Comparison of ENCODE assay signal across 8 cellular contexts in genomic region chr17:75940727-75941441, GRCh38. TPM values are rescaled to one million over a fixed set of nuclear protein-coding genes. Genes with fewer than 3 reads are reported as not detected.
DNase-seq lines count a peak whose midpoint lies in the region; ATAC-seq, FAIRE-seq and TF ChIP-seq lines count a peak whose summit lies in the region.

A gene with protein sequence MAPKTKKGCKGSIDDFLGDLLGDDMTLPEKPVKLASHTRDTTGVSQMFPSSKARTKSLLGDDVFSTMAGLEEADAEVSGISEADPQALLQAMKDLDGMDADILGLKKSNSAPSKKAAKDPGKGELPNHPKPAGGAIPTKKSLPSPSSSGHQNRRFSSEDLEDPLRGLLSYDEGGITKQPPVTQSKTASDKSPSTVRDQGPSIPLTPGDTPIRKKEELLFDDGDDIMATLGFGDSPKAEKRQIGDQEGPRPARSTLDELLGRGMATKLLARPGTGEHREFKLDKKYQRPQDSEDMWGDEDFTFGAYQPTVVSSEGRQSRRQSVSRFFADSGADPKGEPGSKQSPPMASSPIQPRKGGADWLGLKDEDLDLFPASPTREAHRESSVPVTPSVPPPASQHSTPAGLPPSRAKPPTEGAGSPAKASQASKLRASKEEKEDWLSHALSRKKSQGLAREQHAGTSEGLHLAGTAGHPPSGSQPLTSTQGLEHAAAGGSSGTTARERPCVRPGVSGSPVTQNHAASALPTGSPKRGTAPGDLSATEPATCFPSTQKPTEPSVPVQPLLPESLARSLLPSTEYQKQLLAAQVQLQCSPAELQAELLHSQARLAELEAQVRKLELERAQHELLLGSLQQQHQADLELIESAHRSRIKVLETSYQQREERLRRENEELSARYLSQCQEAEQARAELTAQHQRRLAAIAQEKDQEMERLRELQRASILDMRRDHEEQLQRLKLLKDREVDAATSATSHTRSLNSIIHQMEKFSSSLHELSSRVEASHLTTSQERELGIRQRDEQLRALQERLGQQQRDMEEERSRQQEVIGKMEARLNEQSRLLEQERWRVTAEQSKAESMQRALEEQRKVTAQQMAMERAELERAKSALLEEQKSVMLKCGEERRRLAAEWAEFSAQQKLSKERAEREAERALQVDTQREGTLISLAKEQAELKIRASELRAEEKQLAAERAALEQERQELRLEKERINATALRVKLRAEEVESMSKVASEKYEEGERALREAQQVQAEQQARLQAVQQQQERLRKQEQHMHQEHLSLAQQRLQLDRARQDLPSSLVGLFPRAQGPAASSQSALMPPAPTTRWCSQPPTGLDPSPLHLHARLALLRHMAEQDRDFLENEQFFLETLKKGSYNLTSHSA (minus strand): TSS chr17:75941042. CDS start chr17:75938149, 2,893 bp downstream.

- H3K27me3 ChIP-seq in HepG2 (ENCODE audit: control insufficient read depth in 1 of 2, insufficient read depth in 2 of 2, low read length in 2 of 2), result no peaks in the 10 kb centered on the region; a peak in 1 of 5 replicates

- H2AFZ ChIP-seq in HepG2 (ENCODE audit: low read length), result no peak within 1 kb of the TSS

- H3K9me3 Mint-ChIP-seq in dendritic cell treated with granulocyte-macrophage colony-stimulating factor and Interleukin-4, amounts not matched to agents 40 ng/mL and 50 ng/mL, for 4 days, result no peaks in the 10 kb centered on the region

- no TSS peak for BruUV-seq in HepG2 (replicated peaks; lab: Mats Ljungman, UMichigan)

- peaks cover 26% of the 10 kb centered on the region for H3K36me3 Mint-ChIP-seq in dendritic cell treated with granulocyte-macrophage colony-stimulating factor and Interleukin-4, amounts not matched to agents 40 ng/mL and 50 ng/mL, for 4 days (ENCODE audit: low read depth)

- TF ChIP-seq CTCF in HepG2 (CRISPR knock-in tag; IDR thresholded peaks at IDR 0.05), result peak; percentile 58

- H3K4me2 ChIP-seq in HepG2 (ENCODE audit: low read depth, low read length), result peak within 1 kb of the TSS; percentile 92

- in situ Hi-C loops in HepG2 (cut with HindIII; ENCODE audit: extremely low pct_ligation_motif_present, low pct_unique_long_range_greater_than_20kb), result no loop called here

- no peaks in the 10 kb centered on the region for H3K9me3 ChIP-seq in HepG2 (ENCODE audit: low read length)

- H3K4me1 ChIP-seq in HepG2 (ENCODE audit: insufficient read depth, low read length), result peaks cover 27% of the 10 kb centered on the region

- H3K27ac ChIP-seq in HepG2 (ENCODE audit: extremely low read length, insufficient read depth, low read length), result peak within 1 kb of the TSS; percentile 49

- H3K27me3 Mint-ChIP-seq in dendritic cell treated with granulocyte-macrophage colony-stimulating factor and Interleukin-4, amounts not matched to agents 40 ng/mL and 50 ng/mL, for 4 days, result peaks cover 2% of the 10 kb centered on the region

- peak; percentile 56 for FAIRE-seq in HepG2 (lab: Jason Lieb, UNC)

- DNase-seq in C1 segment of cervical spinal cord (lab: John Stamatoyannopoulos, UW) (peak; percentile 34 to 97 (median 92)), NCI-H774 (lab: John Stamatoyannopoulos, UW) (peak; percentile 98), HepG2 (ENCODE audit: low spot score) (peak; percentile 93)
- DNase-seq in activated CD4-positive, alpha-beta T cell treated with anti-CD3 and anti-CD28 coated beads, Interleukin-2, amount 50 U/mL, for 4 hours, result peak; percentile 80 to 83
- peak; percentile 84 to 85 for DNase-seq in stimulated activated CD4-positive, alpha-beta T cell treated with anti-CD3 and anti-CD28 coated beads, Interleukin-2, amount 100 ng/mL, for 48 hours

- H3K79me2 ChIP-seq in HepG2 (ENCODE audit: insufficient read depth, low read length), result no peaks in the 10 kb centered on the region

- CTCF ChIA-PET in HepG2 (lab: Yijun Ruan, JAX; ENCODE audit: low intra/inter-chr PET ratio, low total read pairs), result interaction anchor here (1.0 kb wide), 1 partner anchor 36 kb away, joined by 3 read pairs; the partner anchor contains the start of gene MRPL38

- POLR2A ChIA-PET in HepG2 (lab: Yijun Ruan, JAX), result interaction anchor here (0.6 to 1.9 kb wide), 20 partner anchors 11 to 311 kb away, joined by 3 to 16 read pairs (median 6); partner anchors contain the start of genes ACOX1, CDK3, MRPL38 and TEN1

- peak within 1 kb of the TSS; percentile 78 for H3K9ac ChIP-seq in HepG2 (ENCODE audit: insufficient read depth, low read depth, low read length)

- H3K4me3 ChIP-seq in HepG2 (replicated peaks in 1 of 3; ENCODE audit: insufficient read depth in 1 of 3, low read depth in 2 of 3, low read length in 3 of 3), result peak within 1 kb of the TSS; percentile 73 to 83 (median 79)

- H3K36me3 ChIP-seq in HepG2 (replicated peaks in 1 of 2; ENCODE audit: control insufficient read depth in 1 of 2, insufficient read depth in 2 of 2, low read length in 2 of 2), result peaks cover 2 to 9% of the 10 kb centered on the region in 2 experiments; a peak in 3 of 5 replicates

- ATAC-seq in GM19395 (IDR thresholded peaks at IDR 0.05; ENCODE audit: unreplicated experiment), result peak; percentile 90
- ATAC-seq in HG03565 (IDR thresholded peaks at IDR 0.05; ENCODE audit: unreplicated experiment), result peak; percentile 86
- ATAC-seq in HepG2, result peak; percentile 96

- peak within 1 kb of the TSS; percentile 78 for H3K4me3 Mint-ChIP-seq in dendritic cell treated with granulocyte-macrophage colony-stimulating factor and Interleukin-4, amounts not matched to agents 40 ng/mL and 50 ng/mL, for 4 days

- 0% methylated on average over 32 of the region's 63 CpGs for WGBS in HepG2 (ENCODE audit: low lambda C conversion rate)

- TF ChIP-seq EP300 in HepG2 (IDR thresholded peaks at IDR 0.05; ENCODE audit: low read depth in 2 of 2, low read length in 2 of 2) (peak in 1 of 2 experiments; percentile 31; a peak in 1 of 4 replicates), HepG2 (CRISPR knock-in tag; IDR thresholded peaks at IDR 0.05; ENCODE audit: borderline replicate concordance) (peak; percentile 42)

- peak within 1 kb of the TSS; percentile 80 for H3K27ac Mint-ChIP-seq in dendritic cell treated with granulocyte-macrophage colony-stimulating factor and Interleukin-4, amounts not matched to agents 40 ng/mL and 50 ng/mL, for 4 days

- no peaks in the 10 kb centered on the region for H4K20me1 ChIP-seq in HepG2 (ENCODE audit: insufficient read depth, low read length)

- peaks cover 16% of the 10 kb centered on the region for H3K4me1 Mint-ChIP-seq in dendritic cell treated with granulocyte-macrophage colony-stimulating factor and Interleukin-4, amounts not matched to agents 40 ng/mL and 50 ng/mL, for 4 days (ENCODE audit: low read depth)

- peak; percentile 89 to 94 for TF ChIP-seq POLR2A in HepG2 (IDR thresholded peaks at IDR 0.05; ENCODE audit: insufficient read depth in 1 of 2, low read depth in 2 of 2, low read length in 2 of 2)

- intact Hi-C loops in dendritic cell treated with granulocyte-macrophage colony-stimulating factor and Interleukin-4, amounts not matched to agents 40 ng/mL and 50 ng/mL, for 4 days (cut with micrococcal nuclease), result loop anchor here (1.0 kb wide), 2 partner anchors 36 to 38 kb away; partner anchors contain the start of genes ACOX1 and TEN1
- intact Hi-C loops in HepG2 (cut with micrococcal nuclease; ENCODE audit: unreplicated experiment), result loop anchor here (5.0 kb wide), 1 partner anchor 56 kb away; no protein-coding TSS in a partner anchor

- peak; percentile 70 for TF ChIP-seq RAD21 in HepG2 (CRISPR knock-in tag; IDR thresholded peaks at IDR 0.05)

TF ChIP-seq in HepG2, 621 proteins besides CTCF, POLR2A, EP300 and RAD21 (continues in another document):
- TF ChIP-seq ZZZ3 (CRISPR knock-in tag; IDR thresholded peaks at IDR 0.05; ENCODE audit: borderline replicate concordance), result peak; percentile 84; the same call in 1 of the 2 replicates
- TF ChIP-seq, protein P1, sequence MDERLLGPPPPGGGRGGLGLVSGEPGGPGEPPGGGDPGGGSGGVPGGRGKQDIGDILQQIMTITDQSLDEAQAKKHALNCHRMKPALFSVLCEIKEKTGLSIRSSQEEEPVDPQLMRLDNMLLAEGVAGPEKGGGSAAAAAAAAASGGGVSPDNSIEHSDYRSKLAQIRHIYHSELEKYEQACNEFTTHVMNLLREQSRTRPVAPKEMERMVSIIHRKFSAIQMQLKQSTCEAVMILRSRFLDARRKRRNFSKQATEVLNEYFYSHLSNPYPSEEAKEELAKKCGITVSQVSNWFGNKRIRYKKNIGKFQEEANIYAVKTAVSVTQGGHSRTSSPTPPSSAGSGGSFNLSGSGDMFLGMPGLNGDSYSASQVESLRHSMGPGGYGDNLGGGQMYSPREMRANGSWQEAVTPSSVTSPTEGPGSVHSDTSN (CRISPR knock-in tag; IDR thresholded peaks at IDR 0.05), result no peak
- TF ChIP-seq KDM5A (IDR thresholded peaks at IDR 0.05; ENCODE audit: borderline replicate concordance, low read length), result no peak; the same call in 1 of the 2 replicates
- TF ChIP-seq ZNF792 (CRISPR knock-in tag; IDR thresholded peaks at IDR 0.05), result peak; percentile 82
- TF ChIP-seq CHD2 (IDR thresholded peaks at IDR 0.05; ENCODE audit: low read depth, low read length), result peak; percentile 64; the same call in 1 of the 2 replicates

RNA-seq across cellular contexts. Expression of the gene that starts here (rescaled TPM):
- 3.5 and 8.1 TPM in 2 replicates for total RNA-seq in HepG2 (2016; rRNA removed; fragmentation: Illumina TruSeq; extraction: Trizol)
- total RNA-seq in HepG2 (2016; cell fraction: cytosol; rRNA removed; fragmentation: Illumina TruSeq; extraction: Trizol; ENCODE audit: low read depth), result 9.1 and 11.4 TPM in 2 replicates
- total RNA-seq in HepG2 (2016; cell fraction: insoluble cytoplasmic fraction; rRNA removed; fragmentation: Illumina TruSeq; extraction: Trizol), result 2.6 and 8.5 TPM in 2 replicates
- total RNA-seq in HepG2 (2016; cell fraction: membrane; rRNA removed; fragmentation: Illumina TruSeq; extraction: Trizol), result 4.8 and 6.0 TPM in 2 replicates
- total RNA-seq in HepG2 (2016; cell fraction: nucleus; rRNA removed; fragmentation: Illumina TruSeq; extraction: Trizol), result 10.2 TPM in 2 replicates
- polyA plus RNA-seq in HepG2 (2011; rRNA removed), result 2.4 and 2.7 TPM in 2 replicates
- polyA plus RNA-seq in HepG2 (2011; cell fraction: cytosol; rRNA removed), result 0.77 and 1.5 TPM in 2 replicates
- polyA plus RNA-seq in HepG2 (2011; cell fraction: nucleus; rRNA removed), result 17.0 and 21.4 TPM in 2 replicates
- 1.5 and 1.6 TPM in 2 replicates for polyA plus RNA-seq in HepG2 (2012)
- 1.0 and 1.8 TPM in 2 replicates for polyA plus RNA-seq in HepG2 (2016; cell fraction: cytosol; fragmentation: Illumina TruSeq; extraction: Trizol; ENCODE audit: low read depth)
- 1.8 and 3.2 TPM in 2 replicates for polyA plus RNA-seq in HepG2 (2016; cell fraction: insoluble cytoplasmic fraction; fragmentation: Illumina TruSeq; extraction: Trizol; ENCODE audit: low read depth)
- polyA plus RNA-seq in HepG2 (2016; cell fraction: membrane; fragmentation: Illumina TruSeq; extraction: Trizol; ENCODE audit: low read depth), result 1.5 and 2.3 TPM in 2 replicates
- polyA plus RNA-seq in HepG2 (2016; cell fraction: nucleus; fragmentation: Illumina TruSeq; extraction: Trizol; ENCODE audit: insufficient read depth, low read depth), result 19.0 and 21.2 TPM in 2 replicates
- polyA minus RNA-seq in HepG2 (2011; rRNA and poly(A)+ RNA removed; ENCODE audit: low replicate concordance), result 2.2 and 13.0 TPM in 2 replicates
- polyA minus RNA-seq in HepG2 (2011; cell fraction: cytosol; rRNA and poly(A)+ RNA removed), result 1.2 and 2.1 TPM in 2 replicates
- 6.3 and 6.5 TPM in 2 replicates for polyA minus RNA-seq in HepG2 (2011; cell fraction: nucleus; rRNA and poly(A)+ RNA removed)

Comparison
In these comparisons a context has a peak if more than half of its experiments do, and no peak if none do; other contexts are left out.
1. Peak in every context shown above with its lines: DNase-seq, ATAC-seq, H3K4me3 ChIP-seq and H3K27ac ChIP-seq.